In the genomic region with DNA sequence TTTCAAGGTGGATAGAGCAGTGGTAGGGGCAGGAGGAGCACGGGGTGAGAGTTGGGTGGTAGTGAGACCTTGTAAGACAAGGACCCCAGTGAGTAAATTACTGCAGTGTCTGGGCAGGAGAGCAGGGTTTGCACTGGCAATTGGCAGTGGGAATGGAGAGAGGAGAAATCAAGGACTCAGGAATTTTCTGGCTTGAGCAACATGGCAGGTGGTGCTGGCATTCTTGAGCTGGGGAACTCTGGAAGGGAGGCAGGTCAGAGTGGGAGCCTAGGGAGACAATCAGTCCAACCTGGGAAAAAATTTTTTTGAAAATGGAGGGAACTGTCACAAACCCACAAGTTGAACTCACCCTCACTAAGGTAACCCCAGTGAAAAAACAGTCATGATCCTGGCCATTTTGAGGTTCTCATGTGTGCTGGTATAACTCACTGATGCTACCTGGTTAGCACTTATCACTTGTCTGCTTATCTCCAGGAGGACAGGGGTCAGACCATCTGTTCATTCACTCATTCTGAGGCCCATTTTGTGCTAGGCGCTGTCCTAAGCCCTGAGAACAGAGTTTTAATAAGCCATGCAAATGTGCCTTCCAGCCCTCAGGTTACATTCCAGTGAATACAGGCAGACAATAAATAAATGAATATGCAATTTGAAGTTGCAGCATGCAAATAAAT, we compare ENCODE assay signal across 24 cellular contexts.
DNase-seq lines count a peak whose midpoint lies in the region; ATAC-seq and TF ChIP-seq lines count a peak whose summit lies in the region.
"Had no signal": no experiment of that assay in that cellular context is flagged by ENCODE, and none has a peak within 500 bp of the region (broad histone marks: within the 10 kb centered on the region; RNA-seq: fewer than 3 reads in every experiment).

No MANE protein-coding gene starts in this region.

- TF ChIP-seq POLR2A in thyroid gland (IDR thresholded peaks at IDR 0.05): no peak

- WGBS in thyroid gland, 2 donors: 95 to 97% methylated on average over 2 of the region's 2 CpGs

- no peaks in the 10 kb centered on the region for H3K36me3 ChIP-seq in thyroid gland
- H3K36me3 ChIP-seq: HAP-1, SJSA1 had no signal

- H3K27ac ChIP-seq in thyroid gland: no peak overlapping the region
- H3K27ac ChIP-seq: 22Rv1, C4-2B, GM23248, PC-9, SJSA1 had no signal

- no peaks in the 10 kb centered on the region for H3K9me3 ChIP-seq in thyroid gland
- H3K9me3 ChIP-seq: Caco-2, HAP-1, SJSA1 had no signal

- TF ChIP-seq CTCF in thyroid gland (IDR thresholded peaks at IDR 0.05): no peak

- no peak for ATAC-seq in GM21390 (IDR thresholded peaks at IDR 0.05; ENCODE audit: unreplicated experiment)
- ATAC-seq: CD8-positive, alpha-beta T cell; HepG2; T-cell had no signal

- H3K27me3 ChIP-seq in thyroid gland: no peaks in the 10 kb centered on the region
- H3K27me3 ChIP-seq: SJSA1 had no signal

- no peak overlapping the region for H3K4me3 ChIP-seq in thyroid gland (replicated peaks in 1 of 3)
- H3K4me3 ChIP-seq: GM23248, HAP-1, PC-9, SJSA1 had no signal

- intact Hi-C loops in thyroid gland (cut with DNase I): no loop called here

- peaks cover 0 to 11% of the 10 kb centered on the region in 2 donors for H3K4me1 ChIP-seq in thyroid gland
- H3K4me1 ChIP-seq: Caco-2, SJSA1 had no signal

- DNase-seq in DMS 273 (lab: John Stamatoyannopoulos, UW; ENCODE audit: unreplicated experiment) (peak; percentile 61), DMS 273 treated with DMSO at 0.1 percent for 48 hours (lab: John Stamatoyannopoulos, UW) (no peak), NCI-H82 treated with DMSO at 0.1 percent for 48 hours (lab: John Stamatoyannopoulos, UW; ENCODE audit: unreplicated experiment) (peak; percentile 34), mesenteric fat pad (ENCODE audit: low spot score) (peak; percentile 41), thyroid gland (no peak), NCI-H1436 treated with DMSO at 0.1 percent for 48 hours (lab: John Stamatoyannopoulos, UW) (no peak), NCI-H1417 treated with DMSO at 0.1 percent for 48 hours (lab: John Stamatoyannopoulos, UW) (no peak)
- DNase-seq: Caco-2; CD8-positive, alpha-beta T cell; DMS153; GM23248; Karpas-422; NCI-H1092 treated with DMSO at 0.1 percent for 48 hours; NCI-H2029; PC-9; Right ventricle myocardium superior; RPMI8226; T-cell had no signal

Comparison
In these comparisons a context has a peak if more than half of its experiments do, and no peak if none do; other contexts are left out.
1. DNase-seq: peak in DMS 273 (single experiment), NCI-H82 treated with DMSO at 0.1 percent for 48 hours (single experiment) and mesenteric fat pad (single experiment); none in DMS 273 treated with DMSO at 0.1 percent for 48 hours (single experiment), thyroid gland (0 of 2), NCI-H1436 treated with DMSO at 0.1 percent for 48 hours (single experiment) and NCI-H1417 treated with DMSO at 0.1 percent for 48 hours (single experiment).